8 cellular contexts compared by ENCODE assay signal in genomic region chr20:52379723-52380336, GRCh38.
DNase-seq lines count a peak whose midpoint lies in the region; ATAC-seq, FAIRE-seq and TF ChIP-seq lines count a peak whose summit lies in the region.

No MANE protein-coding gene starts in this region.

- H3K4me2 ChIP-seq in A549, result no peak overlapping the region

- H3K9me3 ChIP-seq in A549, result no peaks in the 10 kb centered on the region
- no peaks in the 10 kb centered on the region for H3K9me3 ChIP-seq in kidney (ENCODE audit: control insufficient read depth in 1 of 2, low read length in 2 of 2)

- POLR2A ChIA-PET in A549 (lab: Yijun Ruan, JAX), result no interaction called here

- H3K9ac ChIP-seq in kidney (ENCODE audit: low read length in 2 of 2), result no peak overlapping the region

- H3K27ac Mint-ChIP-seq in brain, result no peak overlapping the region

- H3K4me1 Mint-ChIP-seq in brain, result no peaks in the 10 kb centered on the region

- TF ChIP-seq RAD21 in A549 (conservative IDR thresholded peaks at IDR 0.05 in 1 of 2, IDR thresholded peaks at IDR 0.05 in 1 of 2), result peak; percentile 66 to 68; a peak in 4 of 5 replicates

- no peaks in the 10 kb centered on the region for H3K36me3 ChIP-seq in kidney (ENCODE audit: control insufficient read depth in 1 of 2, insufficient read depth in 2 of 2, low read length in 2 of 2)

- FAIRE-seq in A549 (lab: Jason Lieb, UNC), result no peak
- FAIRE-seq in kidney (lab: Jason Lieb, UNC), result no peak

- CTCF ChIA-PET in A549 (lab: Yijun Ruan, JAX), result interaction anchor here (0.7 to 2.9 kb wide), 9 partner anchors 12 to 1080 kb away, joined by 3 to 17 read pairs (median 4); no protein-coding TSS in a partner anchor

- H3K27me3 Mint-ChIP-seq in brain, result peaks cover 9% of the 10 kb centered on the region

- DNase-seq in A549 (ENCODE audit: low read depth in 1 of 2, low spot score in 1 of 2) (peak; percentile 25 to 33), RPMI8226 (peak; percentile 24), kidney (no peak), NCI-H774 (lab: John Stamatoyannopoulos, UW) (no peak)
- peak; percentile 6 for DNase-seq in stimulated activated CD8-positive, alpha-beta memory T cell treated with anti-CD3 and anti-CD28 coated beads, Interleukin-15, amount 100 ng/mL, for 1 hour (ENCODE audit: low read depth)

- no peak for TF ChIP-seq POLR2A in A549 (IDR thresholded peaks at IDR 0.05; ENCODE audit: low read length)

- TF ChIP-seq EP300 in A549 (IDR thresholded peaks at IDR 0.05), result no peak

- no peak overlapping the region for H3K4me3 Mint-ChIP-seq in brain

- peaks cover 0 to 7% (median 1%) of the 10 kb centered on the region in 5 experiments for H3K9me3 Mint-ChIP-seq in brain

- no peaks in the 10 kb centered on the region for H3K4me1 ChIP-seq in A549
- no peaks in the 10 kb centered on the region for H3K4me1 ChIP-seq in kidney (ENCODE audit: control insufficient read depth in 1 of 2, insufficient read depth in 1 of 2, low read depth in 1 of 2, low read length in 2 of 2)

- TF ChIP-seq CTCF in A549 (IDR thresholded peaks at IDR 0.05) (peak; percentile 81), GM12801 (IDR thresholded peaks at IDR 0.05; ENCODE audit: extremely low read depth, insufficient read length) (peak; percentile 11), brain (conservative IDR thresholded peaks at IDR 0.05) (peak; percentile 84 to 92), kidney (IDR thresholded peaks at IDR 0.05; ENCODE audit: borderline replicate concordance, extremely low read depth, insufficient read depth) (peak; percentile 85)

- intact Hi-C loops in kidney (cut with DNase I), result no loop called here

- ATAC-seq in A549 (0 out of 6 replicates have a peak, but pooled peaks have one; percentile 29 to 43), GM21528 (IDR thresholded peaks at IDR 0.05; ENCODE audit: low FRiP score, unreplicated experiment) (no peak)

- H3K27ac ChIP-seq in A549 (no peak overlapping the region), kidney (ENCODE audit: low read depth in 2 of 2, low read length in 2 of 2) (no peak overlapping the region)

- H3K4me3 ChIP-seq in A549 (no peak overlapping the region), kidney (ENCODE audit: low read length in 2 of 2) (no peak overlapping the region)

- no peaks in the 10 kb centered on the region for H3K36me3 Mint-ChIP-seq in brain

- WGBS in A549 (ENCODE audit: missing lambda C conversion rate), result 31% methylated on average over 7 of the region's 7 CpGs

TF ChIP-seq in A549, 52 proteins besides CTCF, POLR2A, EP300 and RAD21:
- TF ChIP-seq FOSB (CRISPR knock-in tag; IDR thresholded peaks at IDR 0.05) (no peak), KDM1A (IDR thresholded peaks at IDR 0.05; ENCODE audit: low read depth) (no peak), SMC3 (IDR thresholded peaks at IDR 0.05) (peak; percentile 80), HOXA7 (CRISPR knock-in tag; IDR thresholded peaks at IDR 0.05) (no peak)

Comparison
In these comparisons a context has a peak if more than half of its experiments do, and no peak if none do; other contexts are left out.
1. DNase-seq: peak in A549 (2 of 2), RPMI8226 (single experiment) and stimulated activated CD8-positive, alpha-beta memory T cell treated with anti-CD3 and anti-CD28 coated beads, Interleukin-15, amount 100 ng/mL, for 1 hour (single experiment); none in kidney (single experiment) and NCI-H774 (single experiment).
2. CTCF ChIP-seq: peak in every context shown above with its lines; median percentile 88 in brain; 85 in kidney; 81 in A549; 11 in GM12801.